ENCODE assay signal across 8 cellular contexts in the genomic region with DNA sequence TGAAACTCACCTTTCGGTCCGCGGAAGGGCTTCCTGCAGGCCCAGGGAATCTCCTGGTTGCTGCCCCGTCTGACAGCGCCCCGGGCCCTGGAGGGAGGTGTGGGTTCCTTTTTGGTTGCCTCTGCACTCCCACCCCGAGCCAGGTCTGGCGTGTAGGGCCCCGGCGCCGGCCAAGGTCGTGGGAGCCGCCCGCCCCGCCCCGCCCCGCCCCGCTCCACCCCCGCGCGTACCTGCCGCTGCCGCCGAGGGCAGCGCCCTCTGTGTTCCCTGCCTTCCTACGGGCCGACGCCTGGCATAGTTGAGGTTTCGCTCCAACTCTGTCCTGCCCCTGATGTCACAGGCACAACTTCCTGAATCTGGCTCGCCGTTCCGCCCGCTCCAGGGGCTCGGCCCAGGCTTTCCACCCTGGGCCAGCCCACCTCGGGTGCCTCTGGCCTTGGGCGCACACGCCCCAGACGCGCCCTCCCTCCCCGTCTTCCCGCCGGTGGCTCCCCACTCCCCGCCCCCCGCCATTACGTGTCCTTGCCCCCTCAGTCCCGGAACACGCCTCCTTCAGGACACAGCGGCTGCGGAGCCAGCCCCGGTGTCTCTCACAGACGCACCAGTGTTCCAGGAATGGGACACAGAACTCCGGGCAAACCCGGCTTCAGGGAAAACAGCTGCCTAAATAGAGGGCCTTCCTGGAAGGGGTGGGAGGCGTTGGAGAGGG. TPM values are rescaled to one million over a fixed set of nuclear protein-coding genes. Genes with fewer than 3 reads are reported as not detected.
DNase-seq lines count a peak whose midpoint lies in the region; ATAC-seq, FAIRE-seq and TF ChIP-seq lines count a peak whose summit lies in the region.

A gene (minus strand): TSS at position 147 of the 709 bp plus-strand sequence. CDS start 31,763 bp downstream, outside the sequence.

- H3K9me3 Mint-ChIP-seq in stimulated activated memory B cell treated with anti-CD40 and anti-IgM and Interleukin-4, amounts not matched to agents 10 μg/mL and 1 μg/mL and 100 μg/mL, for 72 hours: no peaks in the 10 kb centered on the region

- no peaks in the 10 kb centered on the region for H3K9me1 ChIP-seq in endothelial cell of umbilical vein (replicated peaks; ENCODE audit: control insufficient read depth, extremely low read depth, insufficient read depth, low read length)

- ATAC-seq in GM18511 (IDR thresholded peaks at IDR 0.05; ENCODE audit: unreplicated experiment): peak; percentile 61
- ATAC-seq in HG03025 (IDR thresholded peaks at IDR 0.05; ENCODE audit: low FRiP score, unreplicated experiment): peak; percentile 36
- peak; percentile 76 for ATAC-seq in stimulated activated memory B cell treated with anti-CD40 and anti-IgM and Interleukin-4, amounts not matched to agents 10 μg/mL and 1 μg/mL and 100 μg/mL, for 72 hours

- intact Hi-C loops in endothelial cell of umbilical vein (cut with micrococcal nuclease): loop anchor here (1.0 to 2.0 kb wide), 6 partner anchors 9 to 322 kb away; no protein-coding TSS in a partner anchor

- H3K27me3 ChIP-seq in endothelial cell of umbilical vein (ENCODE audit: control insufficient read depth in 2 of 2, insufficient read depth in 2 of 2, low read length in 2 of 2) (no peaks in the 10 kb centered on the region), muscle layer of duodenum (ENCODE audit: low read depth, low read length) (no peaks in the 10 kb centered on the region)

- H4K20me1 ChIP-seq in endothelial cell of umbilical vein (replicated peaks; ENCODE audit: control insufficient read depth, extremely low read depth, insufficient read depth, low read length): no peaks in the 10 kb centered on the region

- peaks cover 81% of the 10 kb centered on the region for H3K4me1 Mint-ChIP-seq in stimulated activated memory B cell treated with anti-CD40 and anti-IgM and Interleukin-4, amounts not matched to agents 10 μg/mL and 1 μg/mL and 100 μg/mL, for 72 hours

- CTCF ChIA-PET in endothelial cell of umbilical vein (lab: Charles Lee): interaction anchor here (0.9 to 3.8 kb wide), 12 partner anchors 9 to 126 kb away, joined by 3 to 16 read pairs (median 5); no protein-coding TSS in a partner anchor

- no peaks in the 10 kb centered on the region for H3K9me3 ChIP-seq in endothelial cell of umbilical vein (replicated peaks; ENCODE audit: control insufficient read depth, insufficient read depth, low read length)
- no peaks in the 10 kb centered on the region for H3K9me3 ChIP-seq in muscle layer of duodenum (ENCODE audit: control insufficient read depth in 1 of 2, low read length in 2 of 2)

- dilution Hi-C loops in endothelial cell of umbilical vein (cut with MboI; ENCODE audit: extremely low pct_ligation_motif_present, low sequenced_read_pairs): no loop called here

- peak within 1 kb of the TSS; percentile 75 for H3K27ac ChIP-seq in endothelial cell of umbilical vein (ENCODE audit: insufficient read depth, low read depth, low read length)
- peak within 1 kb of the TSS; percentile 88 for H3K27ac ChIP-seq in muscle layer of duodenum (ENCODE audit: low read length)

- FAIRE-seq in endothelial cell of umbilical vein (lab: Jason Lieb, UNC): peak; percentile 72

- peak within 1 kb of the TSS; percentile 99 for H3K4me3 Mint-ChIP-seq in stimulated activated memory B cell treated with anti-CD40 and anti-IgM and Interleukin-4, amounts not matched to agents 10 μg/mL and 1 μg/mL and 100 μg/mL, for 72 hours

- H3K4me1 ChIP-seq in endothelial cell of umbilical vein (ENCODE audit: control insufficient read depth, extremely low read depth, insufficient read depth, low read length): peaks cover 19% of the 10 kb centered on the region
- H3K4me1 ChIP-seq in muscle layer of duodenum (ENCODE audit: control insufficient read depth in 1 of 2, insufficient read depth in 2 of 2, low read length in 2 of 2): peaks cover 19 to 20% of the 10 kb centered on the region in 2 donors

- TF ChIP-seq CTCF in endothelial cell of umbilical vein (IDR thresholded peaks at IDR 0.05; ENCODE audit: extremely low read depth in 1 of 2, insufficient read depth in 1 of 2, low read depth in 1 of 2, low read length in 2 of 2): peak in 1 of 2 donors; percentile 24

- H3K4me3 ChIP-seq in endothelial cell of umbilical vein (replicated peaks in 1 of 3; ENCODE audit: insufficient read depth in 1 of 3, low read depth in 1 of 3, low read length in 3 of 3) (peak within 1 kb of the TSS; percentile 62 to 93 (median 87)), muscle layer of duodenum (ENCODE audit: low read depth in 1 of 2, low read length in 2 of 2) (peak within 1 kb of the TSS; percentile 81 to 87)

- POLR2A ChIA-PET in endothelial cell of umbilical vein (lab: Charles Lee): interaction anchor here (1.0 kb wide), 1 partner anchor 23 kb away, joined by 3 read pairs; no protein-coding TSS in a partner anchor

- DNase-seq in 8988T (peak; percentile 55), NCI-H82 (lab: John Stamatoyannopoulos, UW) (peak; percentile 88), endothelial cell of umbilical vein (ENCODE audit: low read depth, low spot score) (peak; percentile 62)
- peak; percentile 87 for DNase-seq in activated CD8-positive, alpha-beta memory T cell treated with anti-CD3 and anti-CD28 coated beads for 24 hours

- no TSS peak for BruUV-seq in endothelial cell of umbilical vein (replicated peaks; lab: Mats Ljungman, UMichigan)

- peak within 1 kb of the TSS; percentile 81 for H3K27ac Mint-ChIP-seq in stimulated activated memory B cell treated with anti-CD40 and anti-IgM and Interleukin-4, amounts not matched to agents 10 μg/mL and 1 μg/mL and 100 μg/mL, for 72 hours

- no peaks in the 10 kb centered on the region for H3K79me2 ChIP-seq in endothelial cell of umbilical vein (ENCODE audit: control insufficient read depth, insufficient read depth, low read length)

- H3K27me3 Mint-ChIP-seq in stimulated activated memory B cell treated with anti-CD40 and anti-IgM and Interleukin-4, amounts not matched to agents 10 μg/mL and 1 μg/mL and 100 μg/mL, for 72 hours: no peaks in the 10 kb centered on the region

- no peaks in the 10 kb centered on the region for H3K36me3 ChIP-seq in endothelial cell of umbilical vein (ENCODE audit: control insufficient read depth in 2 of 2, extremely low read depth in 1 of 2, insufficient read depth in 2 of 2, low read length in 2 of 2)
- no peaks in the 10 kb centered on the region for H3K36me3 ChIP-seq in muscle layer of duodenum (ENCODE audit: control insufficient read depth in 1 of 2, insufficient read depth in 2 of 2, low read length in 2 of 2)

- H2AFZ ChIP-seq in endothelial cell of umbilical vein (ENCODE audit: low read depth, low read length): peak within 1 kb of the TSS; percentile 86

- H3K36me3 Mint-ChIP-seq in stimulated activated memory B cell treated with anti-CD40 and anti-IgM and Interleukin-4, amounts not matched to agents 10 μg/mL and 1 μg/mL and 100 μg/mL, for 72 hours: peaks cover 26% of the 10 kb centered on the region

- H3K4me2 ChIP-seq in endothelial cell of umbilical vein (ENCODE audit: insufficient read depth, low read length): peak within 1 kb of the TSS; percentile 96

- no peak for TF ChIP-seq POLR2A in endothelial cell of umbilical vein (IDR thresholded peaks at IDR 0.05; ENCODE audit: low read depth, low read length)

- H3K9ac ChIP-seq in endothelial cell of umbilical vein (replicated peaks; ENCODE audit: extremely low read depth, insufficient read depth, low read length): peak within 1 kb of the TSS; percentile 96

TF ChIP-seq in endothelial cell of umbilical vein, 7 proteins besides CTCF, POLR2A, EP300 and RAD21:
- TF ChIP-seq POLR2AphosphoS5 (IDR thresholded peaks at IDR 0.05; ENCODE audit: insufficient read depth, low read depth, low read length): no peak
- no peak for TF ChIP-seq JUN (IDR thresholded peaks at IDR 0.05; ENCODE audit: borderline replicate concordance, insufficient read depth, insufficient read length, low read depth)
- no peak for TF ChIP-seq FOS (IDR thresholded peaks at IDR 0.05; ENCODE audit: borderline replicate concordance, insufficient read depth, low read length)

RNA-seq across cellular contexts. Expression of the gene that starts here (rescaled TPM):
- 10.9 and 21.5 TPM in 2 replicates for total RNA-seq in endothelial cell of umbilical vein
- 7.3 and 8.3 TPM in 2 replicates for polyA plus RNA-seq in endothelial cell of umbilical vein
- polyA plus RNA-seq in endothelial cell of umbilical vein (2011; cell fraction: cytosol; rRNA removed): 5.6 and 7.0 TPM in 2 replicates
- polyA plus RNA-seq in endothelial cell of umbilical vein (2011; cell fraction: nucleus; rRNA removed): 8.4 and 8.5 TPM in 2 replicates
- 5.3 and 6.5 TPM in 2 replicates for polyA plus RNA-seq in endothelial cell of umbilical vein (2012)
- polyA minus RNA-seq in endothelial cell of umbilical vein: 12.0 and 15.3 TPM in 2 replicates
- 8.2 TPM for polyA minus RNA-seq in endothelial cell of umbilical vein (2011; cell fraction: cytosol; rRNA and poly(A)+ RNA removed)
- polyA minus RNA-seq in endothelial cell of umbilical vein (2011; cell fraction: nucleus; rRNA and poly(A)+ RNA removed): 7.4 and 8.8 TPM in 2 replicates

Comparison
In these comparisons a context has a peak if more than half of its experiments do, and no peak if none do; other contexts are left out.
1. Peak in every context shown above with its lines: DNase-seq, ATAC-seq, H3K4me3 ChIP-seq and H3K27ac ChIP-seq.